Comparison of ENCODE assay signal across 11 cellular contexts in genomic region chr1:208239518-208240381, GRCh38. TPM values are rescaled to one million over a fixed set of nuclear protein-coding genes. Genes with fewer than 3 reads are reported as not detected.
DNase-seq lines count a peak whose midpoint lies in the region; FAIRE-seq and TF ChIP-seq lines count a peak whose summit lies in the region.
"Had no signal": no experiment of that assay in that cellular context is flagged by ENCODE, and none has a peak within 500 bp of the region (broad histone marks: within the 10 kb centered on the region; RNA-seq: fewer than 3 reads in every experiment).

No MANE protein-coding gene starts in this region.

- H3K4me3 ChIP-seq in kidney (ENCODE audit: low read length in 2 of 2) (peak overlapping the region in 1 of 2 donors; percentile 35), rectal smooth muscle tissue (ENCODE audit: low read length) (peak overlapping the region; percentile 28)

- intact Hi-C loops in kidney (cut with DNase I): loop anchor here (10.0 kb wide), 2 partner anchors 105 to 215 kb away; no protein-coding TSS in a partner anchor

- no peak for FAIRE-seq in kidney (lab: Jason Lieb, UNC)
- no peak for FAIRE-seq in GM12891 (lab: Jason Lieb, UNC)
- FAIRE-seq: GM12892 had no signal

- H3K36me3 ChIP-seq in kidney (ENCODE audit: control insufficient read depth in 1 of 2, insufficient read depth in 2 of 2, low read length in 2 of 2): no peaks in the 10 kb centered on the region
- no peaks in the 10 kb centered on the region for H3K36me3 ChIP-seq in rectal smooth muscle tissue (ENCODE audit: control insufficient read depth, insufficient read depth, low read length)

- in situ Hi-C loops in G401 (cut with HindIII; ENCODE audit: low sequenced_read_pairs): no loop called here

- H3K27ac ChIP-seq in angular gyrus (ENCODE audit: low read depth, low read length) (peak overlapping the region; percentile 55), kidney (ENCODE audit: low read depth in 2 of 2, low read length in 2 of 2) (peak overlapping the region; percentile 68 to 69), rectal smooth muscle tissue (ENCODE audit: low read depth, low read length) (no peak overlapping the region)

- H3K27me3 ChIP-seq in rectal smooth muscle tissue (ENCODE audit: control insufficient read depth, insufficient read depth, low read length): no peaks in the 10 kb centered on the region

- TF ChIP-seq POLR2A in GM12891 (IDR thresholded peaks at IDR 0.05; ENCODE audit: low read depth, low read length): no peak

- no peak for TF ChIP-seq CTCF in kidney (IDR thresholded peaks at IDR 0.05; ENCODE audit: borderline replicate concordance, extremely low read depth, insufficient read depth)

- H3K4me1 ChIP-seq in kidney (ENCODE audit: control insufficient read depth in 1 of 2, insufficient read depth in 1 of 2, low read depth in 1 of 2, low read length in 2 of 2) (peaks cover 22 to 42% of the 10 kb centered on the region in 2 donors), rectal smooth muscle tissue (ENCODE audit: control insufficient read depth, insufficient read depth, low read length) (peaks cover 25% of the 10 kb centered on the region)

- H3K9ac ChIP-seq in kidney (ENCODE audit: low read length in 2 of 2): peak overlapping the region; percentile 26 to 62
- no peak overlapping the region for H3K9ac ChIP-seq in rectal smooth muscle tissue (ENCODE audit: low read length)

- peak; percentile 54 for DNase-seq in G401 (ENCODE audit: low spot score)
- no peak for DNase-seq in kidney
- no peak for DNase-seq in activated CD8-positive, alpha-beta memory T cell treated with anti-CD3 and anti-CD28 coated beads for 24 hours
- no peak for DNase-seq in cerebellar cortex (ENCODE audit: low spot score)
- DNase-seq in GM12891 (ENCODE audit: insufficient read length, low spot score): no peak
- DNase-seq in NOMO-1 (lab: John Stamatoyannopoulos, UW; ENCODE audit: unreplicated experiment in 2 of 2): no peak
- DNase-seq: NCI-H2081 treated with DMSO at 0.1 percent for 48 hours had no signal

- H3K9me3 ChIP-seq in kidney (ENCODE audit: control insufficient read depth in 1 of 2, low read length in 2 of 2): no peaks in the 10 kb centered on the region
- H3K9me3 ChIP-seq: Caco-2 had no signal

TF ChIP-seq in GM12891, 5 proteins besides CTCF, POLR2A, EP300 and RAD21:
- no peak for TF ChIP-seq TAF1 (IDR thresholded peaks at IDR 0.05; ENCODE audit: low read depth, low read length)
- TF ChIP-seq POU2F2 (IDR thresholded peaks at IDR 0.05; ENCODE audit: low read depth, low read length): no peak
TF ChIP-seq in GM12891: peak in this region for 0.

RNA-seq across cellular contexts. Expression of gene PLXNA2, which starts 4.4 kb away (rescaled TPM):
- total RNA-seq in G401 (2014; rRNA removed; shearing (Covaris generic)): 0.55 and 0.92 TPM in 2 replicates
- 27.9 TPM for total RNA-seq in kidney
- 2.4 TPM for polyA plus RNA-seq in kidney (ENCODE audit: insufficient read depth, low read depth, low replicate concordance)
- polyA plus RNA-seq in GM12891 (2012; ENCODE audit: low read depth, missing spikeins): 0.26 TPM

Comparison
In these comparisons a context has a peak if more than half of its experiments do, and no peak if none do; other contexts are left out.
1. RNA of gene PLXNA2, which starts 4.4 kb away (total RNA-seq): 27.9 TPM in kidney (single experiment); 0.55 to 0.92 TPM in G401; every median in the first group is over 10 times any median in the second.